8 cellular contexts compared by ENCODE assay signal in the genomic region with DNA sequence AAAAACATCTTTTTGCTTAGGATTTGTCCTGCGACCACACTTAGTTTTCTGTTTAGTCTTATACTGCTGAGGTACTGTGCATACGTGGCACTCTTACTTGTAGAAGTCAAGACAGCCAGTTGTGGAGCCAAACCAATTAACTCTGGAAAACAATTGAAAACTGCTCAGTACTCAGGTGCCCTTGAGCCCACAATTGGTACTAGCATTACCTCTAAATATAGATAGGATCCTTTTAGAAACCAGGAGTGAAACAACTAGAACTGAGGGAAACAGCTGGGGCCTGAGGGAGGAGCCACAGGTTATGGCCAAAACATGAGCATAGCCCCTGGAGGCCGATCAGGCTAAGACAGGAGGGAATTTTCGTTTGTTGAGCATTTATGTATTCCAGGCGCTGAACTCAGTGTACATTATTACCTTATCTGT. TPM values are rescaled to one million over a fixed set of nuclear protein-coding genes. Genes with fewer than 3 reads are reported as not detected.
A peak's percentile ranks its signal among the peaks of the same experiment; 100 is the strongest.
DNase-seq lines count a peak whose midpoint lies in the region; ATAC-seq, FAIRE-seq and TF ChIP-seq lines count a peak whose summit lies in the region.

No MANE protein-coding gene starts in this region.

- CTCF ChIA-PET in Panc1 (lab: Charles Lee), result interaction anchor here (2.8 kb wide), 1 partner anchor 11 kb away, joined by 11 read pairs; no protein-coding TSS in a partner anchor

- H3K27ac ChIP-seq in Panc1 (ENCODE audit: low read length), result peak overlapping the region; percentile 87
- peak overlapping the region in 3 of 4 donors; percentile 39 to 64 (median 48) for H3K27ac ChIP-seq in pancreas

- ATAC-seq in GM19025 (IDR thresholded peaks at IDR 0.05; ENCODE audit: low read depth, unreplicated experiment), result peak; percentile 41
- peak; percentile 42 for ATAC-seq in HG03196 (IDR thresholded peaks at IDR 0.05; ENCODE audit: unreplicated experiment)
- peak; percentile 34; the same call in 1 of the 2 replicates for ATAC-seq in Panc1
- ATAC-seq in pancreas, result peak in 2 of 4 donors; percentile 16 to 23

- H3K27me3 ChIP-seq in Panc1 (ENCODE audit: control insufficient read depth, insufficient read depth, low read length) (no peaks in the 10 kb centered on the region), pancreas (no peaks in the 10 kb centered on the region)

- POLR2A ChIA-PET in Panc1 (lab: Charles Lee), result no interaction called here

- TF ChIP-seq CTCF in Panc1 (IDR thresholded peaks at IDR 0.05) (no peak), pancreas (IDR thresholded peaks at IDR 0.05) (peak in 2 of 4 donors; percentile 18 to 19), D721Med (IDR thresholded peaks at IDR 0.05; ENCODE audit: insufficient read depth, missing control alignments) (no peak)

- FAIRE-seq in pancreas (lab: Jason Lieb, UNC) (no peak), D721Med (lab: Jason Lieb, UNC) (no peak)

- no TSS peak for BruUV-seq in Panc1 (replicated peaks; lab: Mats Ljungman, UMichigan)

- H3K36me3 ChIP-seq in Panc1 (ENCODE audit: control insufficient read depth, insufficient read depth, low read length) (no peaks in the 10 kb centered on the region; the same call in 1 of the 2 replicates), pancreas (no peaks in the 10 kb centered on the region)

- H3K4me3 ChIP-seq in Panc1 (ENCODE audit: low read depth in 2 of 2, low read length in 2 of 2) (peak overlapping the region; percentile 29 to 82), pancreas (no peak overlapping the region)

- intact Hi-C loops in Panc1 (cut with micrococcal nuclease; ENCODE audit: unreplicated experiment), result no loop called here
- intact Hi-C loops in pancreas (cut with DNase I), result loop anchor here in 1 of 3 donors (10.0 kb wide), 1 partner anchor 205 kb away; no protein-coding TSS in a partner anchor

- 30 to 39% methylated on average over 5 of the region's 5 CpGs for WGBS in pancreas, 2 donors

- in situ Hi-C loops in Panc1 (cut with HindIII; ENCODE audit: low pct_unique_long_range_greater_than_20kb, low sequenced_read_pairs), result loop anchor here (25.0 kb wide), 1 partner anchor 143 kb away; no protein-coding TSS in a partner anchor

- DNase-seq in DMS114 treated with DMSO at 0.1 percent for 48 hours (lab: John Stamatoyannopoulos, UW; ENCODE audit: unreplicated experiment), result peak; percentile 55
- DNase-seq in Panc1 (ENCODE audit: low read depth, low spot score), result no peak
- DNase-seq in dermis microvascular lymphatic vessel endothelial cell (ENCODE audit: low read depth in 2 of 2), result peak; percentile 30 to 58
- peak in 1 of 6 donors; percentile 38 for DNase-seq in pancreas
- DNase-seq in D721Med (ENCODE audit: insufficient read length, low spot score), result no peak
- DNase-seq in NCI-H1436 treated with DMSO at 0.1 percent for 48 hours (lab: John Stamatoyannopoulos, UW), result no peak

- peaks cover 18% of the 10 kb centered on the region for H3K4me1 ChIP-seq in Panc1 (ENCODE audit: control insufficient read depth, insufficient read depth, low read length)
- peaks cover 0 to 12% (median 12%) of the 10 kb centered on the region in 3 donors for H3K4me1 ChIP-seq in pancreas

- H3K9me3 ChIP-seq in Panc1 (ENCODE audit: control insufficient read depth, insufficient read depth, low read depth, low read length) (no peaks in the 10 kb centered on the region), pancreas (no peaks in the 10 kb centered on the region)

RNA-seq across cellular contexts. Expression of a gene that starts 2.5 kb away (rescaled TPM):
- total RNA-seq in Panc1 (2021; ENCODE audit: unreplicated experiment), result 56.3 TPM
- polyA plus RNA-seq in Panc1 (2012; ENCODE audit: insufficient read length), result 36.5 TPM
- 15.0 and 16.8 TPM in 2 replicates for total RNA-seq in dermis microvascular lymphatic vessel endothelial cell
- 10 to 100 TPM in 2 of 6 donors, 1 to 10 TPM in 4; 7.2 to 12.5 (median 8.6) TPM for total RNA-seq in pancreas
- 10 to 100 TPM; 10.1 to 10.6 TPM for polyA plus RNA-seq in pancreas

RNA-seq across cellular contexts. Expression of a gene that starts 23.0 kb away (rescaled TPM):
- total RNA-seq in Panc1 (2021; ENCODE audit: unreplicated experiment) (1.9 TPM), dermis microvascular lymphatic vessel endothelial cell (0.51 and 1.9 TPM in 2 replicates), pancreas (10 to 100 TPM in 2 of 6 donors, 1 to 10 TPM in 4; 5.6 to 11.9 (median 8.3) TPM)
- polyA plus RNA-seq in Panc1 (2012; ENCODE audit: insufficient read length), result 0.69 TPM
- polyA plus RNA-seq in pancreas, result 1 to 10 TPM; 4.0 to 7.6 TPM

RNA-seq across cellular contexts. Expression of a gene that starts 32.7 kb away (rescaled TPM):
- 2.1 TPM for total RNA-seq in Panc1 (2021; ENCODE audit: unreplicated experiment)
- 3.2 TPM for polyA plus RNA-seq in Panc1 (2012; ENCODE audit: insufficient read length)
- total RNA-seq in dermis microvascular lymphatic vessel endothelial cell, result not detected in 2 replicates
- not detected for total RNA-seq in pancreas
- not detected for polyA plus RNA-seq in pancreas

RNA-seq across cellular contexts. Expression of a gene that starts 46.7 kb away (rescaled TPM):
- total RNA-seq in Panc1 (2021; ENCODE audit: unreplicated experiment) (50.0 TPM), dermis microvascular lymphatic vessel endothelial cell (5.1 and 9.6 TPM in 2 replicates), pancreas (1 to 10 TPM in 1 of 6 donors, under 1 TPM in 4, not detected in 1; 0.08 to 1.3 (median 0.41) TPM)
- polyA plus RNA-seq in Panc1 (2012; ENCODE audit: insufficient read length), result 17.3 TPM
- under 1 TPM; 0.46 to 0.52 TPM for polyA plus RNA-seq in pancreas

Comparison
In these comparisons a context has a peak if more than half of its experiments do, and no peak if none do; other contexts are left out.
1. DNase-seq: peak in DMS114 treated with DMSO at 0.1 percent for 48 hours (single experiment) and dermis microvascular lymphatic vessel endothelial cell (2 of 2); none in Panc1 (single experiment), D721Med (single experiment) and NCI-H1436 treated with DMSO at 0.1 percent for 48 hours (single experiment).
2. H3K4me3 ChIP-seq: peak in Panc1 (2 of 2); none in pancreas (0 of 4).